ENCODE assay signal across 11 cellular contexts in the genomic region with DNA sequence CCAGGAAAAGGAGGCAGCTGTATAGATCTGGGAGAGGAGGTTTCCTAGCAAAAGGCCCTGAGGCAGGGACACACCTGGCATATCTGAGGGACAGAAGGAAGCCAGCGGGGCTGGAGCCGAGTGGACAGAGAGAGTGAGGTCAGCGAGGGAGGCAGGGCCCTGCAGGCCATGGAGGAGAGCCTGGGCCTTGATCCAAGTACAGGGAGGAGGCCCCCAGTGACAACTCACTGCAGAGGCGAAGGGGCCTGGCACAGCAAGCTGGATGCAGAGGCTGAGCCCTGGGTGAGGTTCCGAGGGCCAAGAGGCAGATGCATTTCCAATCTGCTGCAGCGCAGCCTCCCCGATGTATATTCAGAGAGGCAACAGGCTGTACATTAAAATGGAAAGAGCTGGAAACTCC. TPM values are rescaled to one million over a fixed set of nuclear protein-coding genes. Genes with fewer than 3 reads are reported as not detected.
DNase-seq lines count a peak whose midpoint lies in the region; ATAC-seq, FAIRE-seq and TF ChIP-seq lines count a peak whose summit lies in the region.
"Had no signal": no experiment of that assay in that cellular context is flagged by ENCODE, and none has a peak within 500 bp of the region (broad histone marks: within the 10 kb centered on the region; RNA-seq: fewer than 3 reads in every experiment).

No MANE protein-coding gene starts in this region.

- intact Hi-C loops in left lung (cut with DNase I) = no loop called here

- no peaks in the 10 kb centered on the region for H3K4me1 ChIP-seq in HEK293 (ENCODE audit: control insufficient read depth, insufficient read depth, low read length)
- H3K4me1 ChIP-seq in left lung = peaks cover 13 to 15% of the 10 kb centered on the region in 2 donors

- no peaks in the 10 kb centered on the region for H3K36me3 ChIP-seq in HEK293 (ENCODE audit: control insufficient read depth in 2 of 2, insufficient read depth in 1 of 2, low read length in 2 of 2)
- H3K36me3 ChIP-seq in bronchial epithelial cell (ENCODE audit: control insufficient read depth, insufficient read depth, low read length) = no peaks in the 10 kb centered on the region
- no peaks in the 10 kb centered on the region for H3K36me3 ChIP-seq in left lung

- H3K9me3 ChIP-seq in HEK293 (ENCODE audit: control insufficient read depth, insufficient read depth, low read depth, low read length) (no peaks in the 10 kb centered on the region), left lung (no peaks in the 10 kb centered on the region)

- H3K4me3 ChIP-seq in HEK293 (ENCODE audit: low read depth, low read length) (no peak overlapping the region), bronchial epithelial cell (ENCODE audit: low read depth, low read length) (no peak overlapping the region), left lung (no peak overlapping the region)

- POLR2A ChIA-PET in HEK293 (lab: Yijun Ruan, JAX) = interaction anchor here (0.6 kb wide), 1 partner anchor 1819 kb away, joined by 4 read pairs; no protein-coding TSS in a partner anchor

- CTCF ChIA-PET in HEK293 (lab: Yijun Ruan, JAX) = interaction anchor here (0.6 kb wide), 1 partner anchor 677 kb away, joined by 3 read pairs; no protein-coding TSS in a partner anchor

- ATAC-seq in left lung = peak; percentile 17
- ATAC-seq in HG02884 (IDR thresholded peaks at IDR 0.05; ENCODE audit: unreplicated experiment) = no peak

- no peak for TF ChIP-seq CTCF in HEK293 (tag by site-specific recombination; IDR thresholded peaks at IDR 0.05)
- TF ChIP-seq CTCF in bronchial epithelial cell (IDR thresholded peaks at IDR 0.05; ENCODE audit: insufficient read depth, low read length, severe bottlenecking) = no peak
- no peak for TF ChIP-seq CTCF in left lung (IDR thresholded peaks at IDR 0.05)

- DNase-seq in bronchial epithelial cell (ENCODE audit: low read depth) = no peak
- no peak for DNase-seq in left lung
- peak; percentile 33 for DNase-seq in stromal cell of bone marrow (ENCODE audit: low read depth)
- no peak for DNase-seq in stimulated activated CD8-positive, alpha-beta memory T cell treated with anti-CD3 and anti-CD28 coated beads, Interleukin-4, amount 100 ng/mL, for 48 hours
- DNase-seq in CD1c-positive myeloid dendritic cell (ENCODE audit: extremely low spot score) = no peak
- no peak for DNase-seq in DMS79 (lab: John Stamatoyannopoulos, UW)
- DNase-seq: DMS79 treated with DMSO at 0.1 percent for 48 hours, naive B cell had no signal

- H3K27ac ChIP-seq in HEK293 (ENCODE audit: extremely low read depth, low read depth, low read length) = no peak overlapping the region
- peak overlapping the region in 1 of 2 donors; percentile 42 for H3K27ac ChIP-seq in left lung

- FAIRE-seq in bronchial epithelial cell (lab: Jason Lieb, UNC) = peak; percentile 23
- FAIRE-seq: colon had no signal

- peaks cover 9% of the 10 kb centered on the region for H3K27me3 ChIP-seq in bronchial epithelial cell (ENCODE audit: control insufficient read depth, insufficient read depth, low read length)
- H3K27me3 ChIP-seq in left lung = no peaks in the 10 kb centered on the region

TF ChIP-seq in HEK293, 187 proteins besides CTCF, POLR2A, EP300 and RAD21:
- TF ChIP-seq SP7 (tag by site-specific recombination; IDR thresholded peaks at IDR 0.05) (no peak), ZBTB20 (tag by site-specific recombination; IDR thresholded peaks at IDR 0.05) (peak; percentile 41; the same call in 1 of the 2 replicates)
TF ChIP-seq in HEK293: peak in this region for 1.

RNA-seq across cellular contexts. Expression of a gene that starts 10.5 kb away (rescaled TPM):
- total RNA-seq in bronchial epithelial cell (6.8 and 8.4 TPM in 2 replicates), left lung (10 to 100 TPM; 63.0 to 80.0 TPM)

RNA-seq across cellular contexts. Expression of a gene that starts 38.7 kb away (rescaled TPM):
- total RNA-seq in bronchial epithelial cell (under 0.01 TPM in 2 replicates), left lung (1 to 10 TPM; 4.5 to 5.3 TPM)
